Comparison of ENCODE assay signal across 8 cellular contexts in genomic region chrX:76148011-76148665, GRCh38. TPM values are rescaled to one million over a fixed set of nuclear protein-coding genes. Genes with fewer than 3 reads are reported as not detected.
DNase-seq lines count a peak whose midpoint lies in the region; ATAC-seq and TF ChIP-seq lines count a peak whose summit lies in the region.

No MANE protein-coding gene starts in this region.

- in situ Hi-C loops in mammary epithelial cell (cut with MboI; ENCODE audit: low sequenced_read_pairs in 2 of 2): no loop called here

- peaks cover 24% of the 10 kb centered on the region for H3K4me1 ChIP-seq in CD8-positive, alpha-beta T cell (ENCODE audit: insufficient read depth, low read length)
- H3K4me1 ChIP-seq in mammary epithelial cell (ENCODE audit: insufficient read depth, low read length) (peaks cover 12% of the 10 kb centered on the region), mucosa of descending colon (ENCODE audit: low read depth) (peaks cover 12% of the 10 kb centered on the region)

- peak overlapping the region; percentile 70 for H3K4me3 Mint-ChIP-seq in CD8-positive, alpha-beta T cell

- peak in 2 of 7 experiments; percentile 16 to 58 for DNase-seq in CD8-positive, alpha-beta T cell
- DNase-seq in LNCaP clone FGC (ENCODE audit: low read depth): no peak
- DNase-seq in mammary epithelial cell: peak; percentile 53
- DNase-seq in mucosa of descending colon: peak in 2 of 3 donors; percentile 10 to 23

- ATAC-seq in CD8-positive, alpha-beta T cell: no peak
- ATAC-seq in mucosa of descending colon (no peak), GM19023 (IDR thresholded peaks at IDR 0.05; ENCODE audit: unreplicated experiment) (no peak), GM19467 (IDR thresholded peaks at IDR 0.05; ENCODE audit: unreplicated experiment) (no peak), HG02938 (IDR thresholded peaks at IDR 0.05; ENCODE audit: unreplicated experiment) (no peak), HG03521 (IDR thresholded peaks at IDR 0.05; ENCODE audit: unreplicated experiment) (no peak)

- H3K4me3 ChIP-seq in CD8-positive, alpha-beta T cell (ENCODE audit: low read depth, low read length): peak overlapping the region; percentile 2
- peak overlapping the region; percentile 29 for H3K4me3 ChIP-seq in LNCaP clone FGC (ENCODE audit: low read depth, low read length)
- peak overlapping the region in 2 of 3 experiments; percentile 7 to 26 for H3K4me3 ChIP-seq in mammary epithelial cell (replicated peaks in 1 of 3; ENCODE audit: insufficient read depth in 1 of 3, low read depth in 2 of 3, low read length in 3 of 3)
- H3K4me3 ChIP-seq in mucosa of descending colon: no peak overlapping the region

- H3K36me3 ChIP-seq in CD8-positive, alpha-beta T cell (ENCODE audit: insufficient read depth, low read length): no peaks in the 10 kb centered on the region
- H3K36me3 ChIP-seq in mammary epithelial cell (ENCODE audit: insufficient read depth, low read length) (no peaks in the 10 kb centered on the region), mucosa of descending colon (ENCODE audit: low read depth) (no peaks in the 10 kb centered on the region)

- CTCF ChIA-PET in CD8-positive, alpha-beta T cell (lab: Charles Lee): interaction anchor here (1.0 to 1.5 kb wide), 4 partner anchors 24 to 106 kb away, joined by 3 to 4 read pairs (median 4); no protein-coding TSS in a partner anchor
- CTCF ChIA-PET in mammary epithelial cell (lab: Charles Lee; ENCODE audit: low non-redundant PET): no interaction called here

- H3K9me3 Mint-ChIP-seq in CD8-positive, alpha-beta T cell: no peaks in the 10 kb centered on the region

- H3K4me1 Mint-ChIP-seq in CD8-positive, alpha-beta T cell (ENCODE audit: low read depth): peaks cover 21% of the 10 kb centered on the region

- TF ChIP-seq CTCF in CD8-positive, alpha-beta T cell (IDR thresholded peaks at IDR 0.05): no peak
- TF ChIP-seq CTCF in LNCaP clone FGC (IDR thresholded peaks at IDR 0.05; ENCODE audit: control insufficient read depth, extremely low read depth, insufficient read depth) (no peak), mammary epithelial cell (conservative IDR thresholded peaks at IDR 0.05 in 1 of 2, IDR thresholded peaks at IDR 0.05 in 1 of 2; ENCODE audit: extremely low read depth in 1 of 2, insufficient read depth in 1 of 2, low read depth in 1 of 2, low read length in 2 of 2) (no peak), mucosa of descending colon (IDR thresholded peaks at IDR 0.05) (no peak)

- H4K20me1 ChIP-seq in mammary epithelial cell (ENCODE audit: insufficient read depth, low read length): no peaks in the 10 kb centered on the region

- H3K27me3 ChIP-seq in CD8-positive, alpha-beta T cell (ENCODE audit: insufficient read depth, low read length): no peaks in the 10 kb centered on the region
- H3K27me3 ChIP-seq in mammary epithelial cell (ENCODE audit: insufficient read depth, low read length): no peaks in the 10 kb centered on the region

- dilution Hi-C loops in mammary epithelial cell (cut with HindIII; ENCODE audit: low sequenced_read_pairs): no loop called here

- H3K27me3 Mint-ChIP-seq in CD8-positive, alpha-beta T cell (ENCODE audit: low read depth): no peaks in the 10 kb centered on the region

- H3K27ac ChIP-seq in CD8-positive, alpha-beta T cell (ENCODE audit: low read depth, low read length): peak overlapping the region; percentile 65
- H3K27ac ChIP-seq in mammary epithelial cell (ENCODE audit: insufficient read depth, low read depth, low read length): peak overlapping the region; percentile 71

- WGBS in mammary epithelial cell (ENCODE audit: low coverage, missing lambda C conversion rate): 38% methylated on average over 6 of the region's 6 CpGs

- H3K9ac ChIP-seq in mammary epithelial cell (ENCODE audit: insufficient read depth, low read length): peak overlapping the region; percentile 57

- H3K27ac Mint-ChIP-seq in CD8-positive, alpha-beta T cell: peak overlapping the region; percentile 95

- H3K9me3 ChIP-seq in CD8-positive, alpha-beta T cell (ENCODE audit: low read length): no peaks in the 10 kb centered on the region
- no peaks in the 10 kb centered on the region for H3K9me3 ChIP-seq in mammary epithelial cell (replicated peaks; ENCODE audit: insufficient read depth, low read length)
- no peaks in the 10 kb centered on the region for H3K9me3 ChIP-seq in mucosa of descending colon

- H2AFZ ChIP-seq in mammary epithelial cell (ENCODE audit: low read depth, low read length): peak overlapping the region; percentile 64

- no peaks in the 10 kb centered on the region for H3K36me3 Mint-ChIP-seq in CD8-positive, alpha-beta T cell

- no peaks in the 10 kb centered on the region for H3K79me2 ChIP-seq in mammary epithelial cell (ENCODE audit: insufficient read depth, low read length)

- POLR2A ChIA-PET in CD8-positive, alpha-beta T cell (lab: Charles Lee): interaction anchor here (1.1 to 1.2 kb wide), 2 partner anchors 25 to 105 kb away, joined by 3 to 6 read pairs; partner anchors contain the start of gene PBDC1

- intact Hi-C loops in CD8-positive, alpha-beta T cell (cut with DNase I, micrococcal nuclease): loop anchor here (5.0 to 10.0 kb wide), 3 partner anchors 104 to 1533 kb away; partner anchors contain the start of genes RLIM (in 1 of the 2) and UPRT (in 1 of the 2)
- intact Hi-C loops in mammary epithelial cell (cut with micrococcal nuclease) (loop anchor here (5.0 kb wide), 1 partner anchor 104 kb away; no protein-coding TSS in a partner anchor), mucosa of descending colon (cut with DNase I, micrococcal nuclease) (no loop called here)

- H3K4me2 ChIP-seq in mammary epithelial cell (ENCODE audit: insufficient read depth, low read depth, low read length): peak overlapping the region; percentile 59

- no TSS peak for BruUV-seq in mammary epithelial cell (replicated peaks; lab: Mats Ljungman, UMichigan)

RNA-seq across cellular contexts. Expression of gene PBDC1, which starts 24.7 kb away (rescaled TPM):
- total RNA-seq in CD8-positive, alpha-beta T cell: 10 to 100 TPM; 18.0 to 21.3 TPM
- 10 to 100 TPM; 14.5 to 41.1 TPM for total RNA-seq in mammary epithelial cell
- 36.8 TPM for polyA plus RNA-seq in mammary epithelial cell
- 28.9 TPM for polyA minus RNA-seq in mammary epithelial cell
- total RNA-seq in mucosa of descending colon: 10 to 100 TPM; 23.0 to 25.7 (median 24.3) TPM

Comparison
In these comparisons a context has a peak if more than half of its experiments do, and no peak if none do; other contexts are left out.
1. intact Hi-C loops: an anchor here in CD8-positive, alpha-beta T cell (5.0 to 10.0 kb wide) and mammary epithelial cell (5.0 kb wide); none called in mucosa of descending colon.